Comparison of ENCODE assay signal across 8 cellular contexts in genomic region chr16:71961066-71962039, GRCh38. TPM values are rescaled to one million over a fixed set of nuclear protein-coding genes. Genes with fewer than 3 reads are reported as not detected.
A peak's percentile ranks its signal among the peaks of the same experiment; 100 is the strongest.
DNase-seq lines count a peak whose midpoint lies in the region; ATAC-seq and TF ChIP-seq lines count a peak whose summit lies in the region.

No MANE protein-coding gene starts in this region.

- H3K4me3 Mint-ChIP-seq in activated CD4-positive, alpha-beta T cell treated with anti-CD3 and anti-CD28 coated beads, Interleukin-2, amount 10 ng/mL, durations not matched to agents 24 days and 14 days: no peak overlapping the region

- no peaks in the 10 kb centered on the region for H3K9me3 Mint-ChIP-seq in activated CD4-positive, alpha-beta T cell treated with anti-CD3 and anti-CD28 coated beads, Interleukin-2, amount 10 ng/mL, durations not matched to agents 24 days and 14 days

- H3K36me3 ChIP-seq in ACC112 (ENCODE audit: insufficient read depth, low read length): no peaks in the 10 kb centered on the region

- peak; percentile 68 for ATAC-seq in GM18517 (IDR thresholded peaks at IDR 0.05; ENCODE audit: unreplicated experiment)
- ATAC-seq in HG03342 (IDR thresholded peaks at IDR 0.05; ENCODE audit: unreplicated experiment): peak; percentile 76

- TF ChIP-seq POLR2A in lower leg skin (IDR thresholded peaks at IDR 0.05): no peak

- DNase-seq in NCI-H524 treated with DMSO at 0.1 percent for 48 hours (lab: John Stamatoyannopoulos, UW) (peak; percentile 31), dermis blood vessel endothelial cell (peak; percentile 95), lower leg skin (ENCODE audit: low spot score in 2 of 2) (peak; percentile 78 to 96)
- DNase-seq in activated CD4-positive, alpha-beta T cell treated with anti-CD3 and anti-CD28 coated beads, Interleukin-2, amount 10 ng/mL, durations not matched to agents 24 days and 14 days: peak; percentile 94
- peak; percentile 61 to 70 (median 64) for DNase-seq in stimulated activated CD4-positive, alpha-beta T cell treated with anti-CD3 and anti-CD28 coated beads, TNF-alpha, amount 100 ng/mL, for 4 hours (ENCODE audit: low read depth in 3 of 3)

- H3K4me3 ChIP-seq in ACC112 (ENCODE audit: low read depth, low read length) (no peak overlapping the region), lower leg skin (ENCODE audit: low read depth, poor library complexity, severe bottlenecking) (no peak overlapping the region)

- H3K4me1 Mint-ChIP-seq in activated CD4-positive, alpha-beta T cell treated with anti-CD3 and anti-CD28 coated beads, Interleukin-2, amount 10 ng/mL, durations not matched to agents 24 days and 14 days: peaks cover 5% of the 10 kb centered on the region

- TF ChIP-seq CTCF in lower leg skin (IDR thresholded peaks at IDR 0.05): peak in 1 of 3 donors; percentile 68

- no peak overlapping the region for H3K27ac Mint-ChIP-seq in activated CD4-positive, alpha-beta T cell treated with anti-CD3 and anti-CD28 coated beads, Interleukin-2, amount 10 ng/mL, durations not matched to agents 24 days and 14 days

- H3K27me3 ChIP-seq in ACC112 (ENCODE audit: insufficient read depth, low read length): no peaks in the 10 kb centered on the region

- H3K4me1 ChIP-seq in ACC112 (ENCODE audit: control insufficient read depth, insufficient read depth, low read length, unreplicated experiment): peaks cover 7% of the 10 kb centered on the region

- peaks cover 8% of the 10 kb centered on the region for H3K27me3 Mint-ChIP-seq in activated CD4-positive, alpha-beta T cell treated with anti-CD3 and anti-CD28 coated beads, Interleukin-2, amount 10 ng/mL, durations not matched to agents 24 days and 14 days

- no peak overlapping the region for H3K27ac ChIP-seq in ACC112 (ENCODE audit: low read depth, low read length)

- WGBS in lower leg skin, 2 donors: 55 to 57% methylated on average over 14 of the region's 14 CpGs

- H2AFZ ChIP-seq in ACC112 (ENCODE audit: low read length, unreplicated experiment): peak overlapping the region; percentile 6

- no peaks in the 10 kb centered on the region for H3K79me2 ChIP-seq in ACC112 (ENCODE audit: control insufficient read depth, insufficient read depth, low read length, unreplicated experiment)

- intact Hi-C loops in activated CD4-positive, alpha-beta T cell treated with anti-CD3 and anti-CD28 coated beads, Interleukin-2, amount 10 ng/mL, durations not matched to agents 24 days and 14 days (cut with micrococcal nuclease): loop anchor here (1.0 to 10.0 kb wide), 4 partner anchors 67 to 349 kb away; partner anchors contain the start of genes AP1G1 and IST1
- intact Hi-C loops in lower leg skin (cut with DNase I; ENCODE audit: low total_unique reads): no loop called here

- no peaks in the 10 kb centered on the region for H3K36me3 Mint-ChIP-seq in activated CD4-positive, alpha-beta T cell treated with anti-CD3 and anti-CD28 coated beads, Interleukin-2, amount 10 ng/mL, durations not matched to agents 24 days and 14 days (ENCODE audit: low read depth)

RNA-seq across cellular contexts. Expression of gene PKD1L3, which starts 38.8 kb away (rescaled TPM):
- not detected in 2 replicates for total RNA-seq in activated CD4-positive, alpha-beta T cell treated with anti-CD3 and anti-CD28 coated beads, Interleukin-2, amount 10 ng/mL, durations not matched to agents 24 days and 14 days
- under 0.01 TPM in 1 of 2 replicates, not detected in the other for total RNA-seq in dermis blood vessel endothelial cell
- under 1 TPM in 2 of 4 donors, not detected in 2; 0.06 to 0.44 TPM for total RNA-seq in lower leg skin

RNA-seq across cellular contexts. Expression of gene DHODH, which starts 47.2 kb away (rescaled TPM):
- total RNA-seq in activated CD4-positive, alpha-beta T cell treated with anti-CD3 and anti-CD28 coated beads, Interleukin-2, amount 10 ng/mL, durations not matched to agents 24 days and 14 days: 31.8 and 33.7 TPM in 2 replicates
- total RNA-seq in dermis blood vessel endothelial cell (3.4 and 4.6 TPM in 2 replicates), lower leg skin (1 to 10 TPM; 3.7 to 7.3 (median 4.7) TPM)

Comparison
In these comparisons a context has a peak if more than half of its experiments do, and no peak if none do; other contexts are left out.
1. DNase-seq: peak in every context shown above with its lines; median percentile 95 in dermis blood vessel endothelial cell; 94 in activated CD4-positive, alpha-beta T cell treated with anti-CD3 and anti-CD28 coated beads, Interleukin-2, amount 10 ng/mL, durations not matched to agents 24 days and 14 days; 87 in lower leg skin; 64 in stimulated activated CD4-positive, alpha-beta T cell treated with anti-CD3 and anti-CD28 coated beads, TNF-alpha, amount 100 ng/mL, for 4 hours; 31 in NCI-H524 treated with DMSO at 0.1 percent for 48 hours.